Comparison of ENCODE assay signal across 1 cellular context in genomic region chr7:138542183-138542582, GRCh38.
TF ChIP-seq lines count a peak whose summit lies in the region.

No MANE protein-coding gene starts in this region.

TF ChIP-seq in SK-N-SH, 30 proteins besides CTCF, POLR2A, EP300 and RAD21 (continued from another document):
- no peak for TF ChIP-seq ZBTB33 (IDR thresholded peaks at IDR 0.05; ENCODE audit: borderline replicate concordance, low read depth)
TF ChIP-seq in SK-N-SH: peak in this region for 0.
